In genomic region chr5:113381791-113382190, GRCh38 we compare ENCODE assay signal across 2 cellular contexts.
TF ChIP-seq lines count a peak whose summit lies in the region.

No MANE protein-coding gene starts in this region.

TF ChIP-seq in IMR-90, 13 proteins besides CTCF, POLR2A, EP300 and RAD21:
- TF ChIP-seq MAFK (IDR thresholded peaks at IDR 0.05; ENCODE audit: low read depth, low read length) = no peak
- no peak for TF ChIP-seq MXI1 (IDR thresholded peaks at IDR 0.05; ENCODE audit: borderline replicate concordance, low read depth, low read length)
- no peak for TF ChIP-seq CEBPB (IDR thresholded peaks at IDR 0.05; ENCODE audit: low read depth, low read length)
- TF ChIP-seq SMC3 (IDR thresholded peaks at IDR 0.05; ENCODE audit: low read depth, low read length) = no peak
- no peak for TF ChIP-seq FOS (IDR thresholded peaks at IDR 0.05; ENCODE audit: low read depth, low read length)
- TF ChIP-seq RCOR1 (IDR thresholded peaks at IDR 0.05; ENCODE audit: insufficient replicate concordance, low read length) = no peak
- TF ChIP-seq ELK1 (IDR thresholded peaks at IDR 0.05; ENCODE audit: borderline replicate concordance, low read depth, low read length) = no peak
- no peak for TF ChIP-seq BHLHE40 (IDR thresholded peaks at IDR 0.05; ENCODE audit: low read depth, low read length)
- TF ChIP-seq RFX5 (IDR thresholded peaks at IDR 0.05; ENCODE audit: low read depth, low read length) = no peak
- no peak for TF ChIP-seq CHD1 (IDR thresholded peaks at IDR 0.05; ENCODE audit: low read depth, low read length)
- TF ChIP-seq USF2 (IDR thresholded peaks at IDR 0.05; ENCODE audit: low read depth, low read length) = no peak
- no peak for TF ChIP-seq MAZ (IDR thresholded peaks at IDR 0.05; ENCODE audit: borderline replicate concordance, low read depth, low read length)

TF ChIP-seq in endothelial cell of umbilical vein, 7 proteins besides CTCF, POLR2A, EP300 and RAD21:
- TF ChIP-seq POLR2AphosphoS5 (IDR thresholded peaks at IDR 0.05; ENCODE audit: insufficient read depth, low read depth, low read length) (no peak), FOS (IDR thresholded peaks at IDR 0.05; ENCODE audit: borderline replicate concordance, insufficient read depth, low read length) (no peak), GATA2 (IDR thresholded peaks at IDR 0.05; ENCODE audit: insufficient read depth, insufficient read length, low read depth, low read length) (no peak), JUN (IDR thresholded peaks at IDR 0.05; ENCODE audit: borderline replicate concordance, insufficient read depth, insufficient read length, low read depth) (no peak), MAX (IDR thresholded peaks at IDR 0.05; ENCODE audit: insufficient read depth, insufficient read length) (no peak), MYC (IDR thresholded peaks at IDR 0.05; ENCODE audit: low read depth, low read length) (no peak), EZH2 (IDR thresholded peaks at IDR 0.05; ENCODE audit: borderline replicate concordance, low read depth, low read length, severe bottlenecking) (no peak)
